In genomic region chr4:136793848-136794247, GRCh38 we compare ENCODE assay signal across 17 cellular contexts.
A peak's percentile ranks its signal among the peaks of the same experiment; 100 is the strongest.
DNase-seq lines count a peak whose midpoint lies in the region; ATAC-seq and TF ChIP-seq lines count a peak whose summit lies in the region.
"Had no signal": no experiment of that assay in that cellular context is flagged by ENCODE, and none has a peak within 500 bp of the region (broad histone marks: within the 10 kb centered on the region; RNA-seq: fewer than 3 reads in every experiment).

No MANE protein-coding gene starts in this region.

- no peak overlapping the region for H3K14ac ChIP-seq in IMR-90 (replicated peaks; ENCODE audit: low read depth, low read length)

- no TSS peak for BruUV-seq in IMR-90 (replicated peaks; lab: Mats Ljungman, UMichigan)

- no peak overlapping the region for H2AFZ ChIP-seq in IMR-90 (replicated peaks; ENCODE audit: low read length, poor library complexity)

- H3K4ac ChIP-seq in IMR-90 (ENCODE audit: low read depth, low read length), result no peak overlapping the region

- no peak overlapping the region for H2BK120ac ChIP-seq in IMR-90 (ENCODE audit: low read depth, low read length)

- H3K9me3 ChIP-seq in IMR-90 (ENCODE audit: control insufficient read depth, insufficient read depth, low read length), result no peaks in the 10 kb centered on the region
- H3K9me3 ChIP-seq in CD8-positive, alpha-beta T cell (ENCODE audit: low read length), result no peaks in the 10 kb centered on the region
- H3K9me3 ChIP-seq: BLaER1 had no signal

- POLR2A ChIA-PET in IMR-90 (lab: Charles Lee; ENCODE audit: unreplicated experiment), result no interaction called here
- POLR2A ChIA-PET in CD8-positive, alpha-beta T cell (lab: Charles Lee), result no interaction called here

- H3K4me3 Mint-ChIP-seq in CD8-positive, alpha-beta T cell, result no peak overlapping the region
- H3K4me3 Mint-ChIP-seq: CD14-positive monocyte; CD4-positive, alpha-beta memory T cell; H9; IgD-negative memory B cell had no signal

- H3K4me2 ChIP-seq in IMR-90 (ENCODE audit: low read depth, low read length), result no peak overlapping the region
- H3K4me2 ChIP-seq: BLaER1 had no signal

- no peak overlapping the region for H4K5ac ChIP-seq in IMR-90 (ENCODE audit: low read depth, low read length)

- no peak overlapping the region for H2AK9ac ChIP-seq in IMR-90 (replicated peaks; ENCODE audit: low read depth, low read length, poor library complexity)

- no peak overlapping the region for H2BK5ac ChIP-seq in IMR-90 (ENCODE audit: low read depth, low read length, poor library complexity, severe bottlenecking)

- DNase-seq in ELR (ENCODE audit: low read depth), result peak; percentile 24
- DNase-seq in IMR-90, result peak; percentile 4
- DNase-seq in amniotic epithelial cell (ENCODE audit: low read depth), result peak; percentile 8
- peak; percentile 14 for DNase-seq in skeletal muscle cell (ENCODE audit: low read depth)
- no peak for DNase-seq in CD8-positive, alpha-beta T cell
- DNase-seq: 8988T; Calu3; CD4-positive, alpha-beta memory T cell; DMS79 treated with DMSO at 0.1 percent for 48 hours; H9; KBM-7 had no signal

- H3K56ac ChIP-seq in IMR-90 (ENCODE audit: extremely low read depth, insufficient read depth, low read length), result no peak overlapping the region

- H3K9me1 ChIP-seq in IMR-90 (ENCODE audit: insufficient read depth, low read length), result no peaks in the 10 kb centered on the region

- H3K36me3 Mint-ChIP-seq in CD8-positive, alpha-beta T cell, result no peaks in the 10 kb centered on the region
- H3K36me3 Mint-ChIP-seq: CD14-positive monocyte; CD4-positive, alpha-beta memory T cell; IgD-negative memory B cell had no signal

- intact Hi-C loops in IMR-90 (cut with micrococcal nuclease), result no loop called here
- intact Hi-C loops in CD8-positive, alpha-beta T cell (cut with DNase I, micrococcal nuclease), result no loop called here

- no peaks in the 10 kb centered on the region for H3K4me1 ChIP-seq in IMR-90 (ENCODE audit: control insufficient read depth, insufficient read depth, low read length)
- no peaks in the 10 kb centered on the region for H3K4me1 ChIP-seq in CD8-positive, alpha-beta T cell (ENCODE audit: insufficient read depth, low read length)
- H3K4me1 ChIP-seq: BLaER1 had no signal

- H2BK20ac ChIP-seq in IMR-90 (ENCODE audit: low read depth, low read length), result no peak overlapping the region

- in situ Hi-C loops in IMR-90 (cut with MboI; ENCODE audit: low sequenced_read_pairs), result no loop called here

- H3K27ac Mint-ChIP-seq in CD8-positive, alpha-beta T cell, result no peak overlapping the region
- H3K27ac Mint-ChIP-seq: CD14-positive monocyte; CD4-positive, alpha-beta memory T cell; IgD-negative memory B cell had no signal

- no peak overlapping the region for H2BK15ac ChIP-seq in IMR-90 (ENCODE audit: low read depth, low read length)

- H4K20me1 ChIP-seq in IMR-90 (ENCODE audit: insufficient read depth, low read length), result no peaks in the 10 kb centered on the region
- H4K20me1 ChIP-seq: BLaER1 had no signal

- H3K9me3 Mint-ChIP-seq in CD8-positive, alpha-beta T cell, result peaks cover 8% of the 10 kb centered on the region

- TF ChIP-seq POLR2A in IMR-90 (IDR thresholded peaks at IDR 0.05; ENCODE audit: low read depth, low read length), result no peak

- H3K27me3 ChIP-seq in IMR-90 (ENCODE audit: control insufficient read depth, insufficient read depth, low read length), result no peaks in the 10 kb centered on the region
- H3K27me3 ChIP-seq in CD8-positive, alpha-beta T cell (ENCODE audit: insufficient read depth, low read length), result no peaks in the 10 kb centered on the region
- H3K27me3 ChIP-seq: BLaER1 had no signal

- H4K91ac ChIP-seq in IMR-90 (ENCODE audit: insufficient read depth, low read depth, low read length), result no peak overlapping the region

- no peak for TF ChIP-seq CTCF in IMR-90 (conservative IDR thresholded peaks at IDR 0.05; ENCODE audit: low read depth, low read length)
- no peak for TF ChIP-seq CTCF in CD8-positive, alpha-beta T cell (IDR thresholded peaks at IDR 0.05)

- H2AK5ac ChIP-seq in IMR-90 (ENCODE audit: low read depth, low read length), result no peak overlapping the region

- ATAC-seq in IMR-90 (ENCODE audit: low read depth) (no peak), HG02678 (IDR thresholded peaks at IDR 0.05; ENCODE audit: unreplicated experiment) (no peak), GM21576 (IDR thresholded peaks at IDR 0.05; ENCODE audit: unreplicated experiment) (no peak)
- ATAC-seq in CD8-positive, alpha-beta T cell, result no peak
- ATAC-seq: GM12878 had no signal

- H3K18ac ChIP-seq in IMR-90 (ENCODE audit: low read depth, low read length), result no peak overlapping the region

- dilution Hi-C loops in IMR-90 (cut with HindIII; ENCODE audit: low sequenced_read_pairs, unreplicated experiment), result no loop called here

- H3K23ac ChIP-seq in IMR-90 (ENCODE audit: low read depth, low read length), result no peak overlapping the region

- no peaks in the 10 kb centered on the region for H3K79me1 ChIP-seq in IMR-90 (ENCODE audit: low read depth in 1 of 2, low read length in 2 of 2)

- no peaks in the 10 kb centered on the region for H3K27me3 Mint-ChIP-seq in CD8-positive, alpha-beta T cell (ENCODE audit: low read depth)
- H3K27me3 Mint-ChIP-seq: CD4-positive, alpha-beta memory T cell; IgD-negative memory B cell had no signal

- H3K9ac ChIP-seq in IMR-90 (ENCODE audit: low read depth, low read length), result no peak overlapping the region
- H3K9ac ChIP-seq: BLaER1 had no signal

- no peak for TF ChIP-seq RAD21 in IMR-90 (IDR thresholded peaks at IDR 0.05; ENCODE audit: low read length)

- no peak overlapping the region for H3K27ac ChIP-seq in IMR-90 (ENCODE audit: insufficient read depth, low read length)
- H3K27ac ChIP-seq in CD8-positive, alpha-beta T cell (ENCODE audit: low read depth, low read length), result no peak overlapping the region
- H3K27ac ChIP-seq: BLaER1 had no signal

- H3K36me3 ChIP-seq in IMR-90 (ENCODE audit: control insufficient read depth, insufficient read depth, low read length), result no peaks in the 10 kb centered on the region
- H3K36me3 ChIP-seq in CD8-positive, alpha-beta T cell (ENCODE audit: insufficient read depth, low read length), result no peaks in the 10 kb centered on the region
- H3K36me3 ChIP-seq: BLaER1 had no signal

- no peaks in the 10 kb centered on the region for H3K4me1 Mint-ChIP-seq in CD8-positive, alpha-beta T cell (ENCODE audit: low read depth)
- H3K4me1 Mint-ChIP-seq: CD14-positive monocyte; CD4-positive, alpha-beta memory T cell; IgD-negative memory B cell had no signal

- no peak overlapping the region for H3K4me3 ChIP-seq in IMR-90 (ENCODE audit: insufficient read depth, low read depth, low read length)
- H3K4me3 ChIP-seq in skeletal muscle cell (ENCODE audit: low read depth, low read length), result no peak overlapping the region
- H3K4me3 ChIP-seq in CD8-positive, alpha-beta T cell (ENCODE audit: low read depth, low read length), result no peak overlapping the region
- H3K4me3 ChIP-seq: BLaER1, GM12878 had no signal

- CTCF ChIA-PET in IMR-90 (lab: Yijun Ruan, JAX), result no interaction called here
- CTCF ChIA-PET in CD8-positive, alpha-beta T cell (lab: Charles Lee), result no interaction called here

- no peak overlapping the region for H4K8ac ChIP-seq in IMR-90 (ENCODE audit: low read depth in 2 of 2, low read length in 2 of 2)

- no CpG with 5 or more reads among the region's 4 CpGs for WGBS in IMR-90 (ENCODE audit: extremely low coverage in 2 of 2, insufficient read length in 1 of 2), 2 experiments

TF ChIP-seq in IMR-90, 13 proteins besides CTCF, POLR2A, EP300 and RAD21:
- TF ChIP-seq USF2 (IDR thresholded peaks at IDR 0.05; ENCODE audit: low read depth, low read length), result no peak
- no peak for TF ChIP-seq MXI1 (IDR thresholded peaks at IDR 0.05; ENCODE audit: borderline replicate concordance, low read depth, low read length)
- TF ChIP-seq CEBPB (IDR thresholded peaks at IDR 0.05; ENCODE audit: low read depth, low read length), result no peak
- TF ChIP-seq RFX5 (IDR thresholded peaks at IDR 0.05; ENCODE audit: low read depth, low read length), result no peak
- TF ChIP-seq BHLHE40 (IDR thresholded peaks at IDR 0.05; ENCODE audit: low read depth, low read length), result no peak
- TF ChIP-seq NFE2L2 (IDR thresholded peaks at IDR 0.05; ENCODE audit: low read depth, low read length), result no peak
- TF ChIP-seq MAZ (IDR thresholded peaks at IDR 0.05; ENCODE audit: borderline replicate concordance, low read depth, low read length), result no peak
- TF ChIP-seq MAFK (IDR thresholded peaks at IDR 0.05; ENCODE audit: low read depth, low read length), result no peak
- no peak for TF ChIP-seq RCOR1 (IDR thresholded peaks at IDR 0.05; ENCODE audit: insufficient replicate concordance, low read length)

Comparison
In these comparisons a context has a peak if more than half of its experiments do, and no peak if none do; other contexts are left out.
1. DNase-seq: peak in ELR (single experiment), IMR-90 (single experiment), amniotic epithelial cell (single experiment) and skeletal muscle cell (single experiment); none in CD8-positive, alpha-beta T cell (0 of 7).